Comparison of ENCODE assay signal across 17 cellular contexts in the genomic region with DNA sequence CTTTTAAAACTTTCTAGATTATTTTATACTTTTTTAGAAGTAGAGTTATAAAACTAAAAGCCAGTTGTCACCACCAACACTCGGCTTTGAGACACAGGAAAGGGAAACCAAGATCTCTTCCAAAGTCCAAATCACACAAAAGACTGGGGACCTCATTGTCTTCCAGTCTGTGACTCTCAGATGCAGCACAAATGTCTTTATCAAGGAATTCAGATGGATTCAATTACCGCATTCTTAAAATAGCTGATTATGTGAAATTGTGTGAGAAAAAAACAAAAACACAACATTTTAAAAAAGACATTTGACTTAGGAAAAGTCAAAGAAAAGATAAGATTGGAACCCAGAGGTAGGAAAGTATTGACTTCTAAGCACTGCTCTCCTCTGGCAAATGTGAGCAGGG. TPM values are rescaled to one million over a fixed set of nuclear protein-coding genes. Genes with fewer than 3 reads are reported as not detected.
DNase-seq lines count a peak whose midpoint lies in the region; ATAC-seq and TF ChIP-seq lines count a peak whose summit lies in the region.
"Had no signal": no experiment of that assay in that cellular context is flagged by ENCODE, and none has a peak within 500 bp of the region (broad histone marks: within the 10 kb centered on the region; RNA-seq: fewer than 3 reads in every experiment).

No MANE protein-coding gene starts in this region.

- H3K4me3 ChIP-seq in neural progenitor cell: no peak overlapping the region
- H3K4me3 ChIP-seq: GM23248 had no signal

- H3K27me3 Mint-ChIP-seq in activated CD4-positive, alpha-beta T cell treated with anti-CD3 and anti-CD28 coated beads, Interleukin-2, amount 10 ng/mL, durations not matched to agents 24 days and 14 days: peaks cover 75% of the 10 kb centered on the region
- H3K27me3 Mint-ChIP-seq in WTC11 (ENCODE audit: low read depth) (peaks cover 100% of the 10 kb centered on the region), neural progenitor cell (ENCODE audit: insufficient read depth, low read depth) (peaks cover 63% of the 10 kb centered on the region)
- H3K27me3 Mint-ChIP-seq in activated naive CD4-positive, alpha-beta T cell treated with anti-CD3 and anti-CD28 coated beads for 36 hours (ENCODE audit: low read depth): peaks cover 74% of the 10 kb centered on the region
- peaks cover 48 to 83% of the 10 kb centered on the region in 2 donors for H3K27me3 Mint-ChIP-seq in stimulated activated naive B cell treated with anti-CD40 and anti-IgM and Interleukin-4, amounts not matched to agents 10 μg/mL and 1 μg/mL and 100 μg/mL, for 72 hours
- H3K27me3 Mint-ChIP-seq in activated naive CD8-positive, alpha-beta T cell treated with anti-CD3 and anti-CD28 coated beads for 36 hours: peaks cover 97% of the 10 kb centered on the region

- peaks cover 29% of the 10 kb centered on the region for H3F3A ChIP-seq in neural progenitor cell (ENCODE audit: low read depth)

- intact Hi-C loops in activated CD4-positive, alpha-beta T cell treated with anti-CD3 and anti-CD28 coated beads, Interleukin-2, amount 10 ng/mL, durations not matched to agents 24 days and 14 days (cut with micrococcal nuclease): loop anchor here (10.0 kb wide), 1 partner anchor 151 kb away; no protein-coding TSS in a partner anchor
- intact Hi-C loops in activated naive CD4-positive, alpha-beta T cell treated with anti-CD3 and anti-CD28 coated beads for 36 hours (cut with micrococcal nuclease): loop anchor here (10.0 kb wide), 1 partner anchor 311 kb away; no protein-coding TSS in a partner anchor

- TF ChIP-seq CTCF in WTC11 (IDR thresholded peaks at IDR 0.05) (no peak), neural progenitor cell (IDR thresholded peaks at IDR 0.05) (no peak)

- H3K9me3 ChIP-seq in neural progenitor cell (ENCODE audit: low read depth): no peaks in the 10 kb centered on the region

- no peak overlapping the region for H3K27ac ChIP-seq in neural progenitor cell
- H3K27ac ChIP-seq: 22Rv1, GM23248 had no signal

- POLR2A ChIA-PET in WTC11 (lab: Charles Lee): interaction anchor here (1.9 kb wide), 1 partner anchor 11 kb away, joined by 8 read pairs; no protein-coding TSS in a partner anchor

- no peaks in the 10 kb centered on the region for H3K36me3 ChIP-seq in neural progenitor cell

- H3K9me3 Mint-ChIP-seq in activated CD4-positive, alpha-beta T cell treated with anti-CD3 and anti-CD28 coated beads, Interleukin-2, amount 10 ng/mL, durations not matched to agents 24 days and 14 days: peaks cover 6% of the 10 kb centered on the region
- H3K9me3 Mint-ChIP-seq in WTC11: no peaks in the 10 kb centered on the region
- peaks cover 2% of the 10 kb centered on the region for H3K9me3 Mint-ChIP-seq in neural progenitor cell
- no peaks in the 10 kb centered on the region for H3K9me3 Mint-ChIP-seq in activated naive CD4-positive, alpha-beta T cell treated with anti-CD3 and anti-CD28 coated beads for 36 hours
- H3K9me3 Mint-ChIP-seq in stimulated activated naive B cell treated with anti-CD40 and anti-IgM and Interleukin-4, amounts not matched to agents 10 μg/mL and 1 μg/mL and 100 μg/mL, for 72 hours: no peaks in the 10 kb centered on the region
- no peaks in the 10 kb centered on the region for H3K9me3 Mint-ChIP-seq in activated naive CD8-positive, alpha-beta T cell treated with anti-CD3 and anti-CD28 coated beads for 36 hours

- H3K9ac ChIP-seq in neural progenitor cell: no peak overlapping the region
- H3K9ac ChIP-seq: GM23248 had no signal

- peaks cover 4% of the 10 kb centered on the region for H3K36me3 Mint-ChIP-seq in activated CD4-positive, alpha-beta T cell treated with anti-CD3 and anti-CD28 coated beads, Interleukin-2, amount 10 ng/mL, durations not matched to agents 24 days and 14 days (ENCODE audit: low read depth)
- H3K36me3 Mint-ChIP-seq in WTC11 (no peaks in the 10 kb centered on the region), neural progenitor cell (no peaks in the 10 kb centered on the region)
- H3K36me3 Mint-ChIP-seq in activated naive CD4-positive, alpha-beta T cell treated with anti-CD3 and anti-CD28 coated beads for 36 hours (ENCODE audit: low read depth): no peaks in the 10 kb centered on the region
- no peaks in the 10 kb centered on the region for H3K36me3 Mint-ChIP-seq in stimulated activated naive B cell treated with anti-CD40 and anti-IgM and Interleukin-4, amounts not matched to agents 10 μg/mL and 1 μg/mL and 100 μg/mL, for 72 hours
- no peaks in the 10 kb centered on the region for H3K36me3 Mint-ChIP-seq in activated naive CD8-positive, alpha-beta T cell treated with anti-CD3 and anti-CD28 coated beads for 36 hours
- H3K36me3 Mint-ChIP-seq: CD4-positive, alpha-beta memory T cell had no signal

- H3K79me2 ChIP-seq in neural progenitor cell (ENCODE audit: low read depth): no peaks in the 10 kb centered on the region

- peaks cover 38% of the 10 kb centered on the region for H3K4me1 ChIP-seq in neural progenitor cell

- peaks cover 52% of the 10 kb centered on the region for H4K20me1 ChIP-seq in neural progenitor cell (ENCODE audit: low read depth)

- no peak overlapping the region for H3K4me2 ChIP-seq in neural progenitor cell

- no peak overlapping the region for H2AFZ ChIP-seq in neural progenitor cell (replicated peaks)
- H2AFZ ChIP-seq: GM23248 had no signal

- H3K4me3 Mint-ChIP-seq in activated CD4-positive, alpha-beta T cell treated with anti-CD3 and anti-CD28 coated beads, Interleukin-2, amount 10 ng/mL, durations not matched to agents 24 days and 14 days: no peak overlapping the region
- H3K4me3 Mint-ChIP-seq in WTC11: peak overlapping the region; percentile 72
- H3K4me3 Mint-ChIP-seq in neural progenitor cell: no peak overlapping the region
- no peak overlapping the region for H3K4me3 Mint-ChIP-seq in activated naive CD4-positive, alpha-beta T cell treated with anti-CD3 and anti-CD28 coated beads for 36 hours
- no peak overlapping the region for H3K4me3 Mint-ChIP-seq in stimulated activated naive B cell treated with anti-CD40 and anti-IgM and Interleukin-4, amounts not matched to agents 10 μg/mL and 1 μg/mL and 100 μg/mL, for 72 hours
- H3K4me3 Mint-ChIP-seq in activated naive CD8-positive, alpha-beta T cell treated with anti-CD3 and anti-CD28 coated beads for 36 hours: no peak overlapping the region
- H3K4me3 Mint-ChIP-seq: CD4-positive, alpha-beta memory T cell had no signal

- H3K4me1 Mint-ChIP-seq in activated CD4-positive, alpha-beta T cell treated with anti-CD3 and anti-CD28 coated beads, Interleukin-2, amount 10 ng/mL, durations not matched to agents 24 days and 14 days: peaks cover 2% of the 10 kb centered on the region
- peaks cover 44% of the 10 kb centered on the region for H3K4me1 Mint-ChIP-seq in WTC11
- peaks cover 26% of the 10 kb centered on the region for H3K4me1 Mint-ChIP-seq in neural progenitor cell
- peaks cover 25% of the 10 kb centered on the region for H3K4me1 Mint-ChIP-seq in activated naive CD4-positive, alpha-beta T cell treated with anti-CD3 and anti-CD28 coated beads for 36 hours (ENCODE audit: low read depth)
- H3K4me1 Mint-ChIP-seq in stimulated activated naive B cell treated with anti-CD40 and anti-IgM and Interleukin-4, amounts not matched to agents 10 μg/mL and 1 μg/mL and 100 μg/mL, for 72 hours: peaks cover 3 to 11% of the 10 kb centered on the region in 2 donors
- H3K4me1 Mint-ChIP-seq in activated naive CD8-positive, alpha-beta T cell treated with anti-CD3 and anti-CD28 coated beads for 36 hours: peaks cover 14% of the 10 kb centered on the region

- CTCF ChIA-PET in WTC11 (lab: Charles Lee): interaction anchor here (1.5 to 4.7 kb wide), 2 partner anchors 56 to 156 kb away, joined by 6 to 22 read pairs; no protein-coding TSS in a partner anchor
- CTCF ChIA-PET in activated naive CD4-positive, alpha-beta T cell treated with anti-CD3 and anti-CD28 coated beads for 36 hours (lab: Charles Lee): interaction anchor here (0.6 kb wide), 1 partner anchor 11 kb away, joined by 3 read pairs; no protein-coding TSS in a partner anchor

- no peak overlapping the region for H3K27ac Mint-ChIP-seq in activated CD4-positive, alpha-beta T cell treated with anti-CD3 and anti-CD28 coated beads, Interleukin-2, amount 10 ng/mL, durations not matched to agents 24 days and 14 days
- H3K27ac Mint-ChIP-seq in WTC11: no peak overlapping the region
- no peak overlapping the region for H3K27ac Mint-ChIP-seq in neural progenitor cell
- H3K27ac Mint-ChIP-seq in activated naive CD4-positive, alpha-beta T cell treated with anti-CD3 and anti-CD28 coated beads for 36 hours: no peak overlapping the region
- H3K27ac Mint-ChIP-seq in stimulated activated naive B cell treated with anti-CD40 and anti-IgM and Interleukin-4, amounts not matched to agents 10 μg/mL and 1 μg/mL and 100 μg/mL, for 72 hours: no peak overlapping the region
- H3K27ac Mint-ChIP-seq in activated naive CD8-positive, alpha-beta T cell treated with anti-CD3 and anti-CD28 coated beads for 36 hours: no peak overlapping the region
- H3K27ac Mint-ChIP-seq: CD4-positive, alpha-beta memory T cell; H9 had no signal

- no peak for ATAC-seq in WTC11
- no peak for ATAC-seq in stimulated activated naive B cell treated with anti-CD40 and anti-IgM and Interleukin-4, amounts not matched to agents 10 μg/mL and 1 μg/mL and 100 μg/mL, for 72 hours (replicated peaks)

- DNase-seq in activated CD4-positive, alpha-beta T cell treated with anti-CD3 and anti-CD28 coated beads, Interleukin-2, amount 10 ng/mL, durations not matched to agents 24 days and 14 days: peak; percentile 8
- DNase-seq in activated CD4-positive, alpha-beta T cell treated with anti-CD3 and anti-CD28 coated beads, Interleukin-2, amount 50 U/mL, for 1 hour: no peak
- DNase-seq in WTC11 (ENCODE audit: low spot score) (no peak), neural progenitor cell (ENCODE audit: low spot score) (peak; percentile 56), islet precursor cell (no peak)
- DNase-seq in activated naive CD4-positive, alpha-beta T cell treated with anti-CD3 and anti-CD28 coated beads for 36 hours: no peak
- no peak for DNase-seq in stimulated activated naive B cell treated with anti-CD40 and anti-IgM and Interleukin-4, amounts not matched to agents 10 μg/mL and 1 μg/mL and 100 μg/mL, for 72 hours
- DNase-seq in activated naive CD8-positive, alpha-beta T cell treated with anti-CD3 and anti-CD28 coated beads for 36 hours: no peak
- DNase-seq: AML-193; C1 segment of cervical spinal cord; CD4-positive, alpha-beta memory T cell; DMS79 treated with DMSO at 0.1 percent for 48 hours; EL; GM23248; H9 had no signal

- H3K27me3 ChIP-seq in neural progenitor cell: peaks cover 100% of the 10 kb centered on the region

RNA-seq across cellular contexts. Expression of a gene that starts 3.5 kb away (rescaled TPM):
- not detected in 2 replicates for total RNA-seq in activated CD4-positive, alpha-beta T cell treated with anti-CD3 and anti-CD28 coated beads, Interleukin-2, amount 10 ng/mL, durations not matched to agents 24 days and 14 days
- total RNA-seq in WTC11 (2021) (0.07 TPM in 1 of 3 replicates, not detected in the others), neural progenitor cell (ENCODE audit: low replicate concordance) (1.4 and 1.7 TPM in 2 replicates)
- not detected for total RNA-seq in activated naive CD4-positive, alpha-beta T cell treated with anti-CD3 and anti-CD28 coated beads for 36 hours
- not detected for total RNA-seq in activated naive CD8-positive, alpha-beta T cell treated with anti-CD3 and anti-CD28 coated beads for 36 hours
- total RNA-seq: CD4-positive, alpha-beta memory T cell; GM23248; H9; HT-29 had no signal

RNA-seq across cellular contexts. Expression of a gene that starts 19.6 kb away (rescaled TPM):
- not detected in 2 replicates for total RNA-seq in activated CD4-positive, alpha-beta T cell treated with anti-CD3 and anti-CD28 coated beads, Interleukin-2, amount 10 ng/mL, durations not matched to agents 24 days and 14 days
- total RNA-seq in WTC11 (2021): 1.9 to 2.5 TPM (median 2.5 TPM) in 3 replicates
- 3.0 and 6.2 TPM in 2 replicates for total RNA-seq in neural progenitor cell (ENCODE audit: low replicate concordance)
- total RNA-seq in activated naive CD4-positive, alpha-beta T cell treated with anti-CD3 and anti-CD28 coated beads for 36 hours: not detected
- total RNA-seq in activated naive CD8-positive, alpha-beta T cell treated with anti-CD3 and anti-CD28 coated beads for 36 hours: not detected
- total RNA-seq: CD4-positive, alpha-beta memory T cell; GM23248; HT-29 had no signal

Comparison
In these comparisons a context has a peak if more than half of its experiments do, and no peak if none do; other contexts are left out.
1. DNase-seq: peak in activated CD4-positive, alpha-beta T cell treated with anti-CD3 and anti-CD28 coated beads, Interleukin-2, amount 10 ng/mL, durations not matched to agents 24 days and 14 days (single experiment) and neural progenitor cell (single experiment); none in activated CD4-positive, alpha-beta T cell treated with anti-CD3 and anti-CD28 coated beads, Interleukin-2, amount 50 U/mL, for 1 hour (single experiment), WTC11 (single experiment), islet precursor cell (single experiment), activated naive CD4-positive, alpha-beta T cell treated with anti-CD3 and anti-CD28 coated beads for 36 hours (single experiment), stimulated activated naive B cell treated with anti-CD40 and anti-IgM and Interleukin-4, amounts not matched to agents 10 μg/mL and 1 μg/mL and 100 μg/mL, for 72 hours (single experiment) and activated naive CD8-positive, alpha-beta T cell treated with anti-CD3 and anti-CD28 coated beads for 36 hours (single experiment).